ENCODE assay signal across 14 cellular contexts in genomic region chr17:12548558-12548957, GRCh38.
"Had no signal": no experiment of that assay in that cellular context is flagged by ENCODE, and none has a peak within 500 bp of the region (broad histone marks: within the 10 kb centered on the region; RNA-seq: fewer than 3 reads in every experiment).

No MANE protein-coding gene starts in this region.

- H3K9me3 ChIP-seq: mucosa of descending colon, prostate gland had no signal

- H3K4me3 Mint-ChIP-seq: activated naive CD8-positive, alpha-beta T cell treated with anti-CD3 and anti-CD28 coated beads, Interleukin-2, amount 10 ng/mL, durations not matched to agents 7 days and 5 days; activated T-cell treated with anti-CD3 and anti-CD28 coated beads, Interleukin-2, amount 50 U/mL, for 24 hours; effector memory CD8-positive, alpha-beta T cell; natural killer cell; type B pancreatic cell had no signal

- H3K27ac Mint-ChIP-seq: activated naive CD8-positive, alpha-beta T cell treated with anti-CD3 and anti-CD28 coated beads, Interleukin-2, amount 10 ng/mL, durations not matched to agents 7 days and 5 days; activated T-cell treated with anti-CD3 and anti-CD28 coated beads, Interleukin-2, amount 50 U/mL, for 24 hours; effector memory CD8-positive, alpha-beta T cell; natural killer cell; type B pancreatic cell had no signal

- ATAC-seq: effector memory CD8-positive, alpha-beta T cell; mucosa of descending colon; natural killer cell had no signal

- H3K9me3 Mint-ChIP-seq: activated T-cell treated with anti-CD3 and anti-CD28 coated beads, Interleukin-2, amount 50 U/mL, for 24 hours; effector memory CD8-positive, alpha-beta T cell had no signal

- H3K36me3 ChIP-seq: prostate gland had no signal

- DNase-seq: activated CD4-positive, alpha-beta T cell treated with anti-CD3 and anti-CD28 coated beads, Interleukin-2, amount 50 U/mL, for 1 hour; activated CD4-positive, CD25-positive, alpha-beta regulatory T cell; activated gamma-delta T cell; activated naive CD8-positive, alpha-beta T cell treated with anti-CD3 and anti-CD28 coated beads, Interleukin-2, amount 10 ng/mL, durations not matched to agents 7 days and 5 days; activated T-cell treated with anti-CD3 and anti-CD28 coated beads, Interleukin-2, amount 50 U/mL, for 24 hours; anterior cingulate cortex; cortex of kidney; effector memory CD8-positive, alpha-beta T cell; mucosa of descending colon; natural killer cell; SIG-M5; T-helper 2 cell had no signal

- H3K36me3 Mint-ChIP-seq: activated naive CD8-positive, alpha-beta T cell treated with anti-CD3 and anti-CD28 coated beads, Interleukin-2, amount 10 ng/mL, durations not matched to agents 7 days and 5 days; natural killer cell; type B pancreatic cell had no signal

- H3K4me3 ChIP-seq: mucosa of descending colon, prostate gland had no signal

- H3K4me1 ChIP-seq: prostate gland had no signal

- H3K4me1 Mint-ChIP-seq: activated naive CD8-positive, alpha-beta T cell treated with anti-CD3 and anti-CD28 coated beads, Interleukin-2, amount 10 ng/mL, durations not matched to agents 7 days and 5 days; natural killer cell had no signal

- H3K27me3 Mint-ChIP-seq: activated naive CD8-positive, alpha-beta T cell treated with anti-CD3 and anti-CD28 coated beads, Interleukin-2, amount 10 ng/mL, durations not matched to agents 7 days and 5 days; activated T-cell treated with anti-CD3 and anti-CD28 coated beads, Interleukin-2, amount 50 U/mL, for 24 hours; effector memory CD8-positive, alpha-beta T cell had no signal
